ENCODE assay signal across 1 cellular context in genomic region chr20:62628691-62629090, GRCh38.
TF ChIP-seq lines count a peak whose summit lies in the region.

No MANE protein-coding gene starts in this region.

TF ChIP-seq in GM12878, 131 proteins besides CTCF, POLR2A, EP300 and RAD21 (continued from another document):
- TF ChIP-seq SKIL (IDR thresholded peaks at IDR 0.05; ENCODE audit: low read depth, poor library complexity, severe bottlenecking), result no peak
- TF ChIP-seq KAT2A (conservative IDR thresholded peaks at IDR 0.05; ENCODE audit: control insufficient read depth, low read depth, low read length), result no peak
